ENCODE assay signal across 12 cellular contexts in genomic region chr14:21536395-21537087, GRCh38. TPM values are rescaled to one million over a fixed set of nuclear protein-coding genes. Genes with fewer than 3 reads are reported as not detected.
DNase-seq lines count a peak whose midpoint lies in the region; ATAC-seq, FAIRE-seq and TF ChIP-seq lines count a peak whose summit lies in the region.
"Had no signal": no experiment of that assay in that cellular context is flagged by ENCODE, and none has a peak within 500 bp of the region (broad histone marks: within the 10 kb centered on the region; RNA-seq: fewer than 3 reads in every experiment).

No MANE protein-coding gene starts in this region.

- TF ChIP-seq RAD21 in IMR-90 (IDR thresholded peaks at IDR 0.05; ENCODE audit: low read length) (no peak), HepG2 (CRISPR knock-in tag; IDR thresholded peaks at IDR 0.05) (no peak)

- TF ChIP-seq CTCF in IMR-90 (conservative IDR thresholded peaks at IDR 0.05; ENCODE audit: low read depth, low read length) (no peak), chondrocyte (IDR thresholded peaks at IDR 0.05) (no peak), HepG2 (CRISPR knock-in tag; IDR thresholded peaks at IDR 0.05) (no peak; the same call in 1 of the 2 replicates)

- BruUV-seq in IMR-90 (replicated peaks; lab: Mats Ljungman, UMichigan) (no TSS peak), HepG2 (replicated peaks; lab: Mats Ljungman, UMichigan) (no TSS peak)

- peaks cover 13% of the 10 kb centered on the region for H3K4me1 Mint-ChIP-seq in chondrocyte (ENCODE audit: low read depth)
- H3K4me1 Mint-ChIP-seq in stimulated activated memory B cell treated with anti-CD40 and anti-IgM and Interleukin-4, amounts not matched to agents 10 μg/mL and 1 μg/mL and 100 μg/mL, for 72 hours = peaks cover 13% of the 10 kb centered on the region

- POLR2A ChIA-PET in IMR-90 (lab: Charles Lee; ENCODE audit: unreplicated experiment) = no interaction called here
- POLR2A ChIA-PET in HepG2 (lab: Yijun Ruan, JAX) = interaction anchor here (0.9 to 4.6 kb wide), 3 partner anchors 10 to 26 kb away, joined by 3 to 26 read pairs (median 4); partner anchors contain the start of genes METTL3 and SALL2

- H2AFZ ChIP-seq in IMR-90 (replicated peaks; ENCODE audit: low read length, poor library complexity) = peak overlapping the region; percentile 48
- H2AFZ ChIP-seq in HepG2 (ENCODE audit: low read length) = peak overlapping the region; percentile 80

- no peaks in the 10 kb centered on the region for H3K4me1 ChIP-seq in IMR-90 (ENCODE audit: control insufficient read depth, insufficient read depth, low read length)
- peaks cover 28% of the 10 kb centered on the region for H3K4me1 ChIP-seq in HepG2 (ENCODE audit: insufficient read depth, low read length)

- H3K27ac ChIP-seq in IMR-90 (ENCODE audit: insufficient read depth, low read length) = no peak overlapping the region
- H3K27ac ChIP-seq in HepG2 (ENCODE audit: extremely low read length, insufficient read depth, low read length) = no peak overlapping the region

- no peak overlapping the region for H3K56ac ChIP-seq in IMR-90 (ENCODE audit: extremely low read depth, insufficient read depth, low read length)

- TF ChIP-seq EP300 in HepG2 (IDR thresholded peaks at IDR 0.05; ENCODE audit: low read depth in 2 of 2, low read length in 2 of 2) (no peak), HepG2 (CRISPR knock-in tag; IDR thresholded peaks at IDR 0.05; ENCODE audit: borderline replicate concordance) (no peak)

- H3K4me3 ChIP-seq in IMR-90 (ENCODE audit: insufficient read depth, low read depth, low read length) = no peak overlapping the region; the same call in 1 of the 2 replicates
- peak overlapping the region; percentile 52 to 76 (median 57) for H3K4me3 ChIP-seq in HepG2 (replicated peaks in 1 of 3; ENCODE audit: insufficient read depth in 1 of 3, low read depth in 2 of 3, low read length in 3 of 3)

- H3K36me3 Mint-ChIP-seq in chondrocyte (ENCODE audit: low read depth) = no peaks in the 10 kb centered on the region
- H3K36me3 Mint-ChIP-seq in stimulated activated memory B cell treated with anti-CD40 and anti-IgM and Interleukin-4, amounts not matched to agents 10 μg/mL and 1 μg/mL and 100 μg/mL, for 72 hours = no peaks in the 10 kb centered on the region

- peak overlapping the region; percentile 55 for H3K4me3 Mint-ChIP-seq in chondrocyte (ENCODE audit: unreplicated experiment)
- H3K4me3 Mint-ChIP-seq in stimulated activated memory B cell treated with anti-CD40 and anti-IgM and Interleukin-4, amounts not matched to agents 10 μg/mL and 1 μg/mL and 100 μg/mL, for 72 hours = peak overlapping the region; percentile 22
- H3K4me3 Mint-ChIP-seq: T-helper 2 cell treated with Interferon-gamma antibody and Interleukin-4, amounts not matched to agents 5 μg/mL and 100 μg/mL, for 36 hours had no signal

- H3K27ac Mint-ChIP-seq in chondrocyte (ENCODE audit: unreplicated experiment) = no peak overlapping the region
- H3K27ac Mint-ChIP-seq in stimulated activated memory B cell treated with anti-CD40 and anti-IgM and Interleukin-4, amounts not matched to agents 10 μg/mL and 1 μg/mL and 100 μg/mL, for 72 hours = no peak overlapping the region
- H3K27ac Mint-ChIP-seq: T-helper 2 cell treated with Interferon-gamma antibody and Interleukin-4, amounts not matched to agents 5 μg/mL and 100 μg/mL, for 36 hours had no signal

- H4K5ac ChIP-seq in IMR-90 (ENCODE audit: low read depth, low read length) = no peak overlapping the region

- no peak overlapping the region for H3K4ac ChIP-seq in IMR-90 (ENCODE audit: low read depth, low read length)

- H3K14ac ChIP-seq in IMR-90 (replicated peaks; ENCODE audit: low read depth, low read length) = no peak overlapping the region

- no peak for FAIRE-seq in HepG2 (lab: Jason Lieb, UNC)
- FAIRE-seq: H54 had no signal

- H3K79me2 ChIP-seq in HepG2 (ENCODE audit: insufficient read depth, low read length) = no peaks in the 10 kb centered on the region

- no peak overlapping the region for H2BK20ac ChIP-seq in IMR-90 (ENCODE audit: low read depth, low read length)

- H3K36me3 ChIP-seq in IMR-90 (ENCODE audit: control insufficient read depth, insufficient read depth, low read length) (no peaks in the 10 kb centered on the region), HepG2 (replicated peaks in 1 of 2; ENCODE audit: control insufficient read depth in 1 of 2, insufficient read depth in 2 of 2, low read length in 2 of 2) (no peaks in the 10 kb centered on the region)

- H3K4me2 ChIP-seq in IMR-90 (ENCODE audit: low read depth, low read length) (peak overlapping the region; percentile 91), HepG2 (ENCODE audit: low read depth, low read length) (peak overlapping the region; percentile 92)

- H2AK5ac ChIP-seq in IMR-90 (ENCODE audit: low read depth, low read length) = no peak overlapping the region

- H4K20me1 ChIP-seq in IMR-90 (ENCODE audit: insufficient read depth, low read length) (no peaks in the 10 kb centered on the region), HepG2 (ENCODE audit: insufficient read depth, low read length) (no peaks in the 10 kb centered on the region)

- H3K9ac ChIP-seq in IMR-90 (ENCODE audit: low read depth, low read length) (no peak overlapping the region), HepG2 (ENCODE audit: insufficient read depth, low read depth, low read length) (peak overlapping the region; percentile 54; the same call in 1 of the 2 replicates)

- no peak overlapping the region for H2AK9ac ChIP-seq in IMR-90 (replicated peaks; ENCODE audit: low read depth, low read length, poor library complexity)

- peak; percentile 48; the same call in 1 of the 2 replicates for ATAC-seq in IMR-90 (ENCODE audit: low read depth)
- peak; percentile 70 for ATAC-seq in HepG2
- ATAC-seq in stimulated activated memory B cell treated with anti-CD40 and anti-IgM and Interleukin-4, amounts not matched to agents 10 μg/mL and 1 μg/mL and 100 μg/mL, for 72 hours = no peak

- 0% methylated on average over 6 of the region's 26 CpGs; no CpG with 5 or more reads in 1 of the 2 experiments for WGBS in IMR-90 (ENCODE audit: extremely low coverage in 2 of 2, insufficient read length in 1 of 2), 2 experiments
- WGBS in HepG2 (ENCODE audit: low lambda C conversion rate) = 2% methylated on average over 26 of the region's 26 CpGs

- no peaks in the 10 kb centered on the region for H3K79me1 ChIP-seq in IMR-90 (ENCODE audit: low read depth in 1 of 2, low read length in 2 of 2)

- dilution Hi-C loops in IMR-90 (cut with HindIII; ENCODE audit: low sequenced_read_pairs, unreplicated experiment) = no loop called here

- H4K91ac ChIP-seq in IMR-90 (ENCODE audit: insufficient read depth, low read depth, low read length) = no peak overlapping the region

- H3K9me3 ChIP-seq in IMR-90 (ENCODE audit: control insufficient read depth, insufficient read depth, low read length) (0 out of 2 replicates have a peak, but pooled peaks cover 1% of the 10 kb centered on the region), HepG2 (ENCODE audit: low read length) (peaks cover 9% of the 10 kb centered on the region)

- DNase-seq in IMR-90 (no peak), chondrocyte (ENCODE audit: low spot score) (no peak), HepG2 (ENCODE audit: low spot score) (no peak), AG08395 (ENCODE audit: low spot score) (no peak), NCI-H1105 (lab: John Stamatoyannopoulos, UW) (no peak), LoVo (ENCODE audit: low spot score) (no peak), middle frontal gyrus (ENCODE audit: extremely low spot score, low spot score) (no peak)
- DNase-seq: MM.1S had no signal

- H3K27me3 Mint-ChIP-seq in chondrocyte (ENCODE audit: low read depth) = peaks cover 47% of the 10 kb centered on the region
- peaks cover 55% of the 10 kb centered on the region for H3K27me3 Mint-ChIP-seq in stimulated activated memory B cell treated with anti-CD40 and anti-IgM and Interleukin-4, amounts not matched to agents 10 μg/mL and 1 μg/mL and 100 μg/mL, for 72 hours

- intact Hi-C loops in IMR-90 (cut with micrococcal nuclease) (no loop called here), HepG2 (cut with micrococcal nuclease; ENCODE audit: unreplicated experiment) (no loop called here)

- no peak overlapping the region for H2BK15ac ChIP-seq in IMR-90 (ENCODE audit: low read depth, low read length)

- H3K27me3 ChIP-seq in IMR-90 (ENCODE audit: control insufficient read depth, insufficient read depth, low read length) (peaks cover 49% of the 10 kb centered on the region), HepG2 (ENCODE audit: control insufficient read depth in 1 of 2, insufficient read depth in 2 of 2, low read length in 2 of 2) (peaks cover 1 to 26% of the 10 kb centered on the region in 2 experiments; a peak in 3 of 5 replicates)

- TF ChIP-seq POLR2A in IMR-90 (IDR thresholded peaks at IDR 0.05; ENCODE audit: low read depth, low read length) (no peak), HepG2 (IDR thresholded peaks at IDR 0.05; ENCODE audit: insufficient read depth in 1 of 2, low read depth in 2 of 2, low read length in 2 of 2) (no peak)

- in situ Hi-C loops in IMR-90 (cut with MboI; ENCODE audit: low sequenced_read_pairs) = no loop called here
- in situ Hi-C loops in HepG2 (cut with HindIII; ENCODE audit: extremely low pct_ligation_motif_present, low pct_unique_long_range_greater_than_20kb) = no loop called here

- H3K23ac ChIP-seq in IMR-90 (ENCODE audit: low read depth, low read length) = no peak overlapping the region

- no peak overlapping the region for H2BK120ac ChIP-seq in IMR-90 (ENCODE audit: low read depth, low read length)

- no peaks in the 10 kb centered on the region for H3K9me1 ChIP-seq in IMR-90 (ENCODE audit: insufficient read depth, low read length)

- CTCF ChIA-PET in IMR-90 (lab: Yijun Ruan, JAX) (no interaction called here), HepG2 (lab: Yijun Ruan, JAX; ENCODE audit: low intra/inter-chr PET ratio, low total read pairs) (no interaction called here)

- H3K9me3 Mint-ChIP-seq in chondrocyte (ENCODE audit: low read depth) = no peaks in the 10 kb centered on the region
- H3K9me3 Mint-ChIP-seq in stimulated activated memory B cell treated with anti-CD40 and anti-IgM and Interleukin-4, amounts not matched to agents 10 μg/mL and 1 μg/mL and 100 μg/mL, for 72 hours = no peaks in the 10 kb centered on the region
- H3K9me3 Mint-ChIP-seq: T-helper 2 cell treated with Interferon-gamma antibody and Interleukin-4, amounts not matched to agents 5 μg/mL and 100 μg/mL, for 36 hours had no signal

- no peak overlapping the region for H2BK5ac ChIP-seq in IMR-90 (ENCODE audit: low read depth, low read length, poor library complexity, severe bottlenecking)

- no peak overlapping the region for H3K18ac ChIP-seq in IMR-90 (ENCODE audit: low read depth, low read length)

- no peak overlapping the region for H4K8ac ChIP-seq in IMR-90 (ENCODE audit: low read depth in 2 of 2, low read length in 2 of 2)

RNA-seq across cellular contexts. Expression of gene SALL2, which starts 10.4 kb away (rescaled TPM):
- 2.8 and 2.9 TPM in 2 replicates for total RNA-seq in IMR-90 (2012; rRNA removed)
- polyA plus RNA-seq in IMR-90 (2012; rRNA removed) = 10.1 and 12.6 TPM in 2 replicates
- polyA plus RNA-seq in IMR-90 (2012; cell fraction: cytosol; rRNA removed) = 3.2 and 7.0 TPM in 2 replicates
- 2.7 and 4.5 TPM in 2 replicates for polyA plus RNA-seq in IMR-90 (2012; cell fraction: nucleus; rRNA removed; ENCODE audit: low replicate concordance)
- total RNA-seq in chondrocyte = 8.7 to 13.1 TPM (median 10.1 TPM) in 3 replicates
- total RNA-seq in HepG2 (2016; rRNA removed; fragmentation: Illumina TruSeq; extraction: Trizol) = 4.9 and 7.6 TPM in 2 replicates
- 1.0 and 1.1 TPM in 2 replicates for total RNA-seq in HepG2 (2016; cell fraction: cytosol; rRNA removed; fragmentation: Illumina TruSeq; extraction: Trizol; ENCODE audit: low read depth)
- total RNA-seq in HepG2 (2016; cell fraction: insoluble cytoplasmic fraction; rRNA removed; fragmentation: Illumina TruSeq; extraction: Trizol) = 4.5 and 6.5 TPM in 2 replicates
- total RNA-seq in HepG2 (2016; cell fraction: membrane; rRNA removed; fragmentation: Illumina TruSeq; extraction: Trizol) = 3.2 and 4.1 TPM in 2 replicates
- 3.2 and 4.3 TPM in 2 replicates for total RNA-seq in HepG2 (2016; cell fraction: nucleus; rRNA removed; fragmentation: Illumina TruSeq; extraction: Trizol)
- polyA plus RNA-seq in HepG2 (2011; rRNA removed) = 5.8 and 7.0 TPM in 2 replicates
- polyA plus RNA-seq in HepG2 (2011; cell fraction: cytosol; rRNA removed) = 4.8 and 5.4 TPM in 2 replicates
- 6.6 and 7.3 TPM in 2 replicates for polyA plus RNA-seq in HepG2 (2011; cell fraction: nucleus; rRNA removed)
- polyA plus RNA-seq in HepG2 (2012) = 8.7 and 11.0 TPM in 2 replicates
- 0.61 and 0.67 TPM in 2 replicates for polyA plus RNA-seq in HepG2 (2016; cell fraction: cytosol; fragmentation: Illumina TruSeq; extraction: Trizol; ENCODE audit: low read depth)
- polyA plus RNA-seq in HepG2 (2016; cell fraction: insoluble cytoplasmic fraction; fragmentation: Illumina TruSeq; extraction: Trizol; ENCODE audit: low read depth) = 7.2 and 8.1 TPM in 2 replicates
- 1.6 and 2.1 TPM in 2 replicates for polyA plus RNA-seq in HepG2 (2016; cell fraction: membrane; fragmentation: Illumina TruSeq; extraction: Trizol; ENCODE audit: low read depth)
- 7.0 and 7.2 TPM in 2 replicates for polyA plus RNA-seq in HepG2 (2016; cell fraction: nucleus; fragmentation: Illumina TruSeq; extraction: Trizol; ENCODE audit: insufficient read depth, low read depth)
- polyA minus RNA-seq in HepG2 (2011; rRNA and poly(A)+ RNA removed; ENCODE audit: low replicate concordance) = 0.09 and 14.3 TPM in 2 replicates
- 8.9 and 9.7 TPM in 2 replicates for polyA minus RNA-seq in HepG2 (2011; cell fraction: cytosol; rRNA and poly(A)+ RNA removed)
- 4.1 and 5.1 TPM in 2 replicates for polyA minus RNA-seq in HepG2 (2011; cell fraction: nucleus; rRNA and poly(A)+ RNA removed)

RNA-seq across cellular contexts. Expression of gene METTL3, which starts 25.4 kb away (rescaled TPM):
- total RNA-seq in IMR-90 (2012; rRNA removed) (68.9 and 109 TPM in 2 replicates), chondrocyte (29.3 to 38.5 TPM (median 30.4 TPM) in 3 replicates), HepG2 (2016; rRNA removed; fragmentation: Illumina TruSeq; extraction: Trizol) (114 and 123 TPM in 2 replicates)
- polyA plus RNA-seq in IMR-90 (2012; rRNA removed) (77.5 and 90.6 TPM in 2 replicates), HepG2 (2011; rRNA removed) (122 and 130 TPM in 2 replicates)
- polyA plus RNA-seq in IMR-90 (2012; cell fraction: cytosol; rRNA removed) = 54.6 and 81.9 TPM in 2 replicates
- polyA plus RNA-seq in IMR-90 (2012; cell fraction: nucleus; rRNA removed; ENCODE audit: low replicate concordance) = 398 and 437 TPM in 2 replicates
- total RNA-seq in HepG2 (2016; cell fraction: cytosol; rRNA removed; fragmentation: Illumina TruSeq; extraction: Trizol; ENCODE audit: low read depth) = 109 and 111 TPM in 2 replicates
- total RNA-seq in HepG2 (2016; cell fraction: insoluble cytoplasmic fraction; rRNA removed; fragmentation: Illumina TruSeq; extraction: Trizol) = 119 and 121 TPM in 2 replicates
- total RNA-seq in HepG2 (2016; cell fraction: membrane; rRNA removed; fragmentation: Illumina TruSeq; extraction: Trizol) = 45.3 and 46.0 TPM in 2 replicates
- 120 and 143 TPM in 2 replicates for total RNA-seq in HepG2 (2016; cell fraction: nucleus; rRNA removed; fragmentation: Illumina TruSeq; extraction: Trizol)
- 70.9 and 77.1 TPM in 2 replicates for polyA plus RNA-seq in HepG2 (2011; cell fraction: cytosol; rRNA removed)
- polyA plus RNA-seq in HepG2 (2011; cell fraction: nucleus; rRNA removed) = 511 and 514 TPM in 2 replicates
- 67.0 and 70.4 TPM in 2 replicates for polyA plus RNA-seq in HepG2 (2012)
- polyA plus RNA-seq in HepG2 (2016; cell fraction: cytosol; fragmentation: Illumina TruSeq; extraction: Trizol; ENCODE audit: low read depth) = 5.2 and 6.3 TPM in 2 replicates
- 81.5 and 81.9 TPM in 2 replicates for polyA plus RNA-seq in HepG2 (2016; cell fraction: insoluble cytoplasmic fraction; fragmentation: Illumina TruSeq; extraction: Trizol; ENCODE audit: low read depth)
- polyA plus RNA-seq in HepG2 (2016; cell fraction: membrane; fragmentation: Illumina TruSeq; extraction: Trizol; ENCODE audit: low read depth) = 7.3 and 9.4 TPM in 2 replicates
- polyA plus RNA-seq in HepG2 (2016; cell fraction: nucleus; fragmentation: Illumina TruSeq; extraction: Trizol; ENCODE audit: insufficient read depth, low read depth) = 219 and 229 TPM in 2 replicates
- polyA minus RNA-seq in HepG2 (2011; rRNA and poly(A)+ RNA removed; ENCODE audit: low replicate concordance) = 140 and 168 TPM in 2 replicates
- 36.7 and 42.6 TPM in 2 replicates for polyA minus RNA-seq in HepG2 (2011; cell fraction: cytosol; rRNA and poly(A)+ RNA removed)
- polyA minus RNA-seq in HepG2 (2011; cell fraction: nucleus; rRNA and poly(A)+ RNA removed) = 133 and 149 TPM in 2 replicates

RNA-seq across cellular contexts. Expression of gene OR10G3, which starts 43.3 kb away (rescaled TPM):
- total RNA-seq in IMR-90 (2012; rRNA removed) (not detected in 2 replicates), chondrocyte (not detected in 3 replicates), HepG2 (2016; rRNA removed; fragmentation: Illumina TruSeq; extraction: Trizol) (not detected in 2 replicates)
- polyA plus RNA-seq in IMR-90 (2012; rRNA removed) (not detected in 2 replicates), HepG2 (2011; rRNA removed) (not detected in 2 replicates)
- not detected in 2 replicates for polyA plus RNA-seq in IMR-90 (2012; cell fraction: cytosol; rRNA removed)
- polyA plus RNA-seq in IMR-90 (2012; cell fraction: nucleus; rRNA removed; ENCODE audit: low replicate concordance) = not detected in 2 replicates
- total RNA-seq in HepG2 (2016; cell fraction: cytosol; rRNA removed; fragmentation: Illumina TruSeq; extraction: Trizol; ENCODE audit: low read depth) = not detected in 2 replicates
- not detected in 2 replicates for total RNA-seq in HepG2 (2016; cell fraction: insoluble cytoplasmic fraction; rRNA removed; fragmentation: Illumina TruSeq; extraction: Trizol)
- not detected in 2 replicates for total RNA-seq in HepG2 (2016; cell fraction: membrane; rRNA removed; fragmentation: Illumina TruSeq; extraction: Trizol)
- total RNA-seq in HepG2 (2016; cell fraction: nucleus; rRNA removed; fragmentation: Illumina TruSeq; extraction: Trizol) = not detected in 2 replicates
- polyA plus RNA-seq in HepG2 (2011; cell fraction: cytosol; rRNA removed) = not detected in 2 replicates
- polyA plus RNA-seq in HepG2 (2011; cell fraction: nucleus; rRNA removed) = not detected in 2 replicates
- not detected in 2 replicates for polyA plus RNA-seq in HepG2 (2012)
- polyA plus RNA-seq in HepG2 (2016; cell fraction: cytosol; fragmentation: Illumina TruSeq; extraction: Trizol; ENCODE audit: low read depth) = not detected in 2 replicates
- polyA plus RNA-seq in HepG2 (2016; cell fraction: insoluble cytoplasmic fraction; fragmentation: Illumina TruSeq; extraction: Trizol; ENCODE audit: low read depth) = not detected in 2 replicates
- polyA plus RNA-seq in HepG2 (2016; cell fraction: membrane; fragmentation: Illumina TruSeq; extraction: Trizol; ENCODE audit: low read depth) = not detected in 2 replicates
- not detected in 2 replicates for polyA plus RNA-seq in HepG2 (2016; cell fraction: nucleus; fragmentation: Illumina TruSeq; extraction: Trizol; ENCODE audit: insufficient read depth, low read depth)
- polyA minus RNA-seq in HepG2 (2011; rRNA and poly(A)+ RNA removed; ENCODE audit: low replicate concordance) = not detected in 2 replicates
- polyA minus RNA-seq in HepG2 (2011; cell fraction: cytosol; rRNA and poly(A)+ RNA removed) = not detected in 2 replicates
- polyA minus RNA-seq in HepG2 (2011; cell fraction: nucleus; rRNA and poly(A)+ RNA removed) = not detected in 2 replicates
- total RNA-seq: liver had no signal
- polyA plus RNA-seq: liver had no signal

RNA-seq across cellular contexts. Expression of gene TOX4, which starts 59.5 kb away (rescaled TPM):
- 26.7 and 31.7 TPM in 2 replicates for total RNA-seq in IMR-90 (2012; rRNA removed)
- polyA plus RNA-seq in IMR-90 (2012; rRNA removed) = 56.6 and 71.8 TPM in 2 replicates
- 16.9 and 26.5 TPM in 2 replicates for polyA plus RNA-seq in IMR-90 (2012; cell fraction: cytosol; rRNA removed)
- polyA plus RNA-seq in IMR-90 (2012; cell fraction: nucleus; rRNA removed; ENCODE audit: low replicate concordance) = 52.6 and 68.4 TPM in 2 replicates
- 61.7 to 71.8 TPM (median 62.2 TPM) in 3 replicates for total RNA-seq in chondrocyte
- total RNA-seq in HepG2 (2016; rRNA removed; fragmentation: Illumina TruSeq; extraction: Trizol) = 71.8 and 124 TPM in 2 replicates
- 15.2 and 16.0 TPM in 2 replicates for total RNA-seq in HepG2 (2016; cell fraction: cytosol; rRNA removed; fragmentation: Illumina TruSeq; extraction: Trizol; ENCODE audit: low read depth)
- 74.9 and 112 TPM in 2 replicates for total RNA-seq in HepG2 (2016; cell fraction: insoluble cytoplasmic fraction; rRNA removed; fragmentation: Illumina TruSeq; extraction: Trizol)
- total RNA-seq in HepG2 (2016; cell fraction: membrane; rRNA removed; fragmentation: Illumina TruSeq; extraction: Trizol) = 36.1 and 44.6 TPM in 2 replicates
- total RNA-seq in HepG2 (2016; cell fraction: nucleus; rRNA removed; fragmentation: Illumina TruSeq; extraction: Trizol) = 46.8 and 50.0 TPM in 2 replicates
- polyA plus RNA-seq in HepG2 (2011; rRNA removed) = 147 and 163 TPM in 2 replicates
- polyA plus RNA-seq in HepG2 (2011; cell fraction: cytosol; rRNA removed) = 122 and 127 TPM in 2 replicates
- 72.8 and 97.3 TPM in 2 replicates for polyA plus RNA-seq in HepG2 (2011; cell fraction: nucleus; rRNA removed)
- polyA plus RNA-seq in HepG2 (2012) = 72.0 and 83.5 TPM in 2 replicates
- polyA plus RNA-seq in HepG2 (2016; cell fraction: cytosol; fragmentation: Illumina TruSeq; extraction: Trizol; ENCODE audit: low read depth) = 20.7 and 21.8 TPM in 2 replicates
- 130 and 137 TPM in 2 replicates for polyA plus RNA-seq in HepG2 (2016; cell fraction: insoluble cytoplasmic fraction; fragmentation: Illumina TruSeq; extraction: Trizol; ENCODE audit: low read depth)
- polyA plus RNA-seq in HepG2 (2016; cell fraction: membrane; fragmentation: Illumina TruSeq; extraction: Trizol; ENCODE audit: low read depth) = 28.2 and 33.2 TPM in 2 replicates
- polyA plus RNA-seq in HepG2 (2016; cell fraction: nucleus; fragmentation: Illumina TruSeq; extraction: Trizol; ENCODE audit: insufficient read depth, low read depth) = 65.1 and 77.3 TPM in 2 replicates
- 259 and 369 TPM in 2 replicates for polyA minus RNA-seq in HepG2 (2011; rRNA and poly(A)+ RNA removed; ENCODE audit: low replicate concordance)
- polyA minus RNA-seq in HepG2 (2011; cell fraction: cytosol; rRNA and poly(A)+ RNA removed) = 49.3 and 53.2 TPM in 2 replicates
- 61.0 and 67.8 TPM in 2 replicates for polyA minus RNA-seq in HepG2 (2011; cell fraction: nucleus; rRNA and poly(A)+ RNA removed)

RNA-seq across cellular contexts. Expression of gene RAB2B, which starts 59.8 kb away (rescaled TPM):
- total RNA-seq in IMR-90 (2012; rRNA removed) (25.0 and 26.2 TPM in 2 replicates), chondrocyte (38.1 to 44.4 TPM (median 39.7 TPM) in 3 replicates), HepG2 (2016; rRNA removed; fragmentation: Illumina TruSeq; extraction: Trizol) (36.0 and 46.4 TPM in 2 replicates)
- polyA plus RNA-seq in IMR-90 (2012; rRNA removed) (13.7 and 17.1 TPM in 2 replicates), HepG2 (2011; rRNA removed) (55.6 and 60.6 TPM in 2 replicates)
- polyA plus RNA-seq in IMR-90 (2012; cell fraction: cytosol; rRNA removed) = 4.8 TPM in 2 replicates
- polyA plus RNA-seq in IMR-90 (2012; cell fraction: nucleus; rRNA removed; ENCODE audit: low replicate concordance) = 4.2 and 20.8 TPM in 2 replicates
- total RNA-seq in HepG2 (2016; cell fraction: cytosol; rRNA removed; fragmentation: Illumina TruSeq; extraction: Trizol; ENCODE audit: low read depth) = 9.7 and 10.7 TPM in 2 replicates
- total RNA-seq in HepG2 (2016; cell fraction: insoluble cytoplasmic fraction; rRNA removed; fragmentation: Illumina TruSeq; extraction: Trizol) = 29.3 and 42.1 TPM in 2 replicates
- 26.8 and 30.2 TPM in 2 replicates for total RNA-seq in HepG2 (2016; cell fraction: membrane; rRNA removed; fragmentation: Illumina TruSeq; extraction: Trizol)
- total RNA-seq in HepG2 (2016; cell fraction: nucleus; rRNA removed; fragmentation: Illumina TruSeq; extraction: Trizol) = 35.7 and 39.8 TPM in 2 replicates
- polyA plus RNA-seq in HepG2 (2011; cell fraction: cytosol; rRNA removed) = 32.1 and 43.2 TPM in 2 replicates
- polyA plus RNA-seq in HepG2 (2011; cell fraction: nucleus; rRNA removed) = 53.5 and 58.9 TPM in 2 replicates
- 36.5 and 43.0 TPM in 2 replicates for polyA plus RNA-seq in HepG2 (2012)
- polyA plus RNA-seq in HepG2 (2016; cell fraction: cytosol; fragmentation: Illumina TruSeq; extraction: Trizol; ENCODE audit: low read depth) = 3.4 and 4.3 TPM in 2 replicates
- 32.9 and 33.9 TPM in 2 replicates for polyA plus RNA-seq in HepG2 (2016; cell fraction: insoluble cytoplasmic fraction; fragmentation: Illumina TruSeq; extraction: Trizol; ENCODE audit: low read depth)
- 10.6 and 11.5 TPM in 2 replicates for polyA plus RNA-seq in HepG2 (2016; cell fraction: membrane; fragmentation: Illumina TruSeq; extraction: Trizol; ENCODE audit: low read depth)
- 55.9 and 56.7 TPM in 2 replicates for polyA plus RNA-seq in HepG2 (2016; cell fraction: nucleus; fragmentation: Illumina TruSeq; extraction: Trizol; ENCODE audit: insufficient read depth, low read depth)
- 17.0 and 37.3 TPM in 2 replicates for polyA minus RNA-seq in HepG2 (2011; rRNA and poly(A)+ RNA removed; ENCODE audit: low replicate concordance)
- 28.9 and 36.2 TPM in 2 replicates for polyA minus RNA-seq in HepG2 (2011; cell fraction: cytosol; rRNA and poly(A)+ RNA removed)
- 60.9 and 74.0 TPM in 2 replicates for polyA minus RNA-seq in HepG2 (2011; cell fraction: nucleus; rRNA and poly(A)+ RNA removed)
